ENCODE assay signal across 18 cellular contexts in genomic region chr3:3151513-3151912, GRCh38. TPM values are rescaled to one million over a fixed set of nuclear protein-coding genes. Genes with fewer than 3 reads are reported as not detected.
DNase-seq lines count a peak whose midpoint lies in the region; ATAC-seq lines count a peak whose summit lies in the region.
"Had no signal": no experiment of that assay in that cellular context is flagged by ENCODE, and none has a peak within 500 bp of the region (broad histone marks: within the 10 kb centered on the region; RNA-seq: fewer than 3 reads in every experiment).

No MANE protein-coding gene starts in this region.

- no peaks in the 10 kb centered on the region for H3K4me1 ChIP-seq in CD4-positive, CD25-positive, alpha-beta regulatory T cell (ENCODE audit: control insufficient read depth, insufficient read depth, low read length, poor library complexity, severe bottlenecking)
- H3K4me1 ChIP-seq: BLaER1 had no signal

- POLR2A ChIA-PET in naive thymus-derived CD8-positive, alpha-beta T cell (lab: Charles Lee) = interaction anchor here (0.7 to 0.8 kb wide), 2 partner anchors 9 to 19 kb away, joined by 5 read pairs; no protein-coding TSS in a partner anchor

- H3K4me3 Mint-ChIP-seq in activated T-cell treated with anti-CD3 and anti-CD28 coated beads, Interleukin-2, amount 50 U/mL, for 24 hours = no peak overlapping the region
- H3K4me3 Mint-ChIP-seq in activated T-cell treated with anti-CD3 and anti-CD28 coated beads, Interleukin-2, amount 50 U/mL, for 4 hours = no peak overlapping the region
- H3K4me3 Mint-ChIP-seq in CD4-positive, CD25-positive, alpha-beta regulatory T cell = no peak overlapping the region
- H3K4me3 Mint-ChIP-seq in activated T-helper 2 cell treated with anti-CD3 and anti-CD28 coated beads, Interferon-gamma antibody, Interleukin-2, Interleukin-4, amounts not matched to agents 10 μg/mL and 5 μg/mL and 100 μg/mL, durations not matched to agents 14 hours and 24 hours and 36 hours (ENCODE audit: low read depth) = no peak overlapping the region
- H3K4me3 Mint-ChIP-seq in naive thymus-derived CD8-positive, alpha-beta T cell = no peak overlapping the region
- H3K4me3 Mint-ChIP-seq: HFFc6 had no signal

- peaks cover 95% of the 10 kb centered on the region for H3K36me3 Mint-ChIP-seq in activated T-cell treated with anti-CD3 and anti-CD28 coated beads, Interleukin-2, amount 50 U/mL, for 24 hours (ENCODE audit: low read depth)
- H3K36me3 Mint-ChIP-seq in activated T-cell treated with anti-CD3 and anti-CD28 coated beads, Interleukin-2, amount 50 U/mL, for 4 hours (ENCODE audit: insufficient read depth) = peaks cover 48% of the 10 kb centered on the region
- peaks cover 30% of the 10 kb centered on the region for H3K36me3 Mint-ChIP-seq in CD4-positive, CD25-positive, alpha-beta regulatory T cell
- peaks cover 74% of the 10 kb centered on the region for H3K36me3 Mint-ChIP-seq in activated T-helper 2 cell treated with anti-CD3 and anti-CD28 coated beads, Interferon-gamma antibody, Interleukin-2, Interleukin-4, amounts not matched to agents 10 μg/mL and 5 μg/mL and 100 μg/mL, durations not matched to agents 14 hours and 24 hours and 36 hours (ENCODE audit: low read depth)
- peaks cover 9 to 89% (median 20%) of the 10 kb centered on the region in 3 donors for H3K36me3 Mint-ChIP-seq in naive thymus-derived CD8-positive, alpha-beta T cell

- H3K4me1 Mint-ChIP-seq in activated T-cell treated with anti-CD3 and anti-CD28 coated beads, Interleukin-2, amount 50 U/mL, for 24 hours (ENCODE audit: low read depth) = peaks cover 50% of the 10 kb centered on the region
- H3K4me1 Mint-ChIP-seq in activated T-cell treated with anti-CD3 and anti-CD28 coated beads, Interleukin-2, amount 50 U/mL, for 4 hours (ENCODE audit: low read depth) = peaks cover 28% of the 10 kb centered on the region
- H3K4me1 Mint-ChIP-seq in CD4-positive, CD25-positive, alpha-beta regulatory T cell = peaks cover 9 to 33% (median 18%) of the 10 kb centered on the region in 4 donors
- H3K4me1 Mint-ChIP-seq in activated T-helper 2 cell treated with anti-CD3 and anti-CD28 coated beads, Interferon-gamma antibody, Interleukin-2, Interleukin-4, amounts not matched to agents 10 μg/mL and 5 μg/mL and 100 μg/mL, durations not matched to agents 14 hours and 24 hours and 36 hours (ENCODE audit: low read depth) = peaks cover 16% of the 10 kb centered on the region
- H3K4me1 Mint-ChIP-seq in naive thymus-derived CD8-positive, alpha-beta T cell = peaks cover 16 to 40% (median 24%) of the 10 kb centered on the region in 4 donors

- H3K4me3 ChIP-seq in CD4-positive, CD25-positive, alpha-beta regulatory T cell (ENCODE audit: low read depth, low read length) = no peak overlapping the region
- H3K4me3 ChIP-seq: A549, BLaER1 had no signal

- peak overlapping the region; percentile 42 for H3K27ac ChIP-seq in CD4-positive, CD25-positive, alpha-beta regulatory T cell (ENCODE audit: insufficient read depth, low read length, poor library complexity, severe bottlenecking)
- H3K27ac ChIP-seq: A549, BLaER1 had no signal

- no peak for ATAC-seq in activated T-cell treated with anti-CD3 and anti-CD28 coated beads, Interleukin-2, amount 50 U/mL, for 4 hours
- ATAC-seq in CD4-positive, CD25-positive, alpha-beta regulatory T cell (ENCODE audit: low read depth in 2 of 2) = no peak
- no peak for ATAC-seq in naive thymus-derived CD8-positive, alpha-beta T cell
- ATAC-seq: A549 had no signal

- no peaks in the 10 kb centered on the region for H3K27me3 Mint-ChIP-seq in activated T-cell treated with anti-CD3 and anti-CD28 coated beads, Interleukin-2, amount 50 U/mL, for 24 hours
- no peaks in the 10 kb centered on the region for H3K27me3 Mint-ChIP-seq in activated T-cell treated with anti-CD3 and anti-CD28 coated beads, Interleukin-2, amount 50 U/mL, for 4 hours (ENCODE audit: low read depth)
- no peaks in the 10 kb centered on the region for H3K27me3 Mint-ChIP-seq in CD4-positive, CD25-positive, alpha-beta regulatory T cell
- H3K27me3 Mint-ChIP-seq in activated T-helper 2 cell treated with anti-CD3 and anti-CD28 coated beads, Interferon-gamma antibody, Interleukin-2, Interleukin-4, amounts not matched to agents 10 μg/mL and 5 μg/mL and 100 μg/mL, durations not matched to agents 14 hours and 24 hours and 36 hours (ENCODE audit: low read depth) = no peaks in the 10 kb centered on the region
- H3K27me3 Mint-ChIP-seq in naive thymus-derived CD8-positive, alpha-beta T cell = no peaks in the 10 kb centered on the region

- H3K27me3 ChIP-seq in CD4-positive, CD25-positive, alpha-beta regulatory T cell (ENCODE audit: control insufficient read depth, insufficient read depth, low read length) = no peaks in the 10 kb centered on the region
- H3K27me3 ChIP-seq: BLaER1 had no signal

- H3K9me3 ChIP-seq in CD4-positive, CD25-positive, alpha-beta regulatory T cell (ENCODE audit: control insufficient read depth in 2 of 2, low read length in 2 of 2) = no peaks in the 10 kb centered on the region
- H3K9me3 ChIP-seq: A549, BLaER1 had no signal

- peaks cover 96% of the 10 kb centered on the region for H3K36me3 ChIP-seq in CD4-positive, CD25-positive, alpha-beta regulatory T cell (ENCODE audit: control insufficient read depth, insufficient read depth, low read length)

- intact Hi-C loops in activated T-helper 2 cell treated with anti-CD3 and anti-CD28 coated beads, Interferon-gamma antibody, Interleukin-2, Interleukin-4, amounts not matched to agents 10 μg/mL and 5 μg/mL and 100 μg/mL, durations not matched to agents 14 hours and 24 hours and 36 hours (cut with micrococcal nuclease) = no loop called here

- peak overlapping the region; percentile 65 for H3K27ac Mint-ChIP-seq in activated T-cell treated with anti-CD3 and anti-CD28 coated beads, Interleukin-2, amount 50 U/mL, for 24 hours
- peak overlapping the region in 2 of 3 donors; percentile 54 to 60 for H3K27ac Mint-ChIP-seq in CD4-positive, CD25-positive, alpha-beta regulatory T cell
- H3K27ac Mint-ChIP-seq in activated T-helper 2 cell treated with anti-CD3 and anti-CD28 coated beads, Interferon-gamma antibody, Interleukin-2, Interleukin-4, amounts not matched to agents 10 μg/mL and 5 μg/mL and 100 μg/mL, durations not matched to agents 14 hours and 24 hours and 36 hours = peak overlapping the region; percentile 33
- H3K27ac Mint-ChIP-seq in naive thymus-derived CD8-positive, alpha-beta T cell = peak overlapping the region in 8 of 10 donors; percentile 32 to 78 (median 64)
- H3K27ac Mint-ChIP-seq: HFFc6 had no signal

- no peaks in the 10 kb centered on the region for H3K9me3 Mint-ChIP-seq in activated T-cell treated with anti-CD3 and anti-CD28 coated beads, Interleukin-2, amount 50 U/mL, for 24 hours
- no peaks in the 10 kb centered on the region for H3K9me3 Mint-ChIP-seq in activated T-cell treated with anti-CD3 and anti-CD28 coated beads, Interleukin-2, amount 50 U/mL, for 4 hours
- H3K9me3 Mint-ChIP-seq in CD4-positive, CD25-positive, alpha-beta regulatory T cell = no peaks in the 10 kb centered on the region
- no peaks in the 10 kb centered on the region for H3K9me3 Mint-ChIP-seq in activated T-helper 2 cell treated with anti-CD3 and anti-CD28 coated beads, Interferon-gamma antibody, Interleukin-2, Interleukin-4, amounts not matched to agents 10 μg/mL and 5 μg/mL and 100 μg/mL, durations not matched to agents 14 hours and 24 hours and 36 hours
- no peaks in the 10 kb centered on the region for H3K9me3 Mint-ChIP-seq in naive thymus-derived CD8-positive, alpha-beta T cell
- H3K9me3 Mint-ChIP-seq: HFFc6 had no signal

- no peak for DNase-seq in activated T-cell treated with anti-CD3 and anti-CD28 coated beads, Interleukin-2, amount 50 U/mL, for 24 hours
- DNase-seq in activated T-cell treated with anti-CD3 and anti-CD28 coated beads, Interleukin-2, amount 50 U/mL, for 4 hours = no peak
- no peak for DNase-seq in CD4-positive, CD25-positive, alpha-beta regulatory T cell
- no peak for DNase-seq in activated T-helper 2 cell treated with anti-CD3 and anti-CD28 coated beads, Interferon-gamma antibody, Interleukin-2, Interleukin-4, amounts not matched to agents 10 μg/mL and 5 μg/mL and 100 μg/mL, durations not matched to agents 14 hours and 24 hours and 36 hours (ENCODE audit: low spot score)
- no peak for DNase-seq in naive thymus-derived CD8-positive, alpha-beta T cell
- no peak for DNase-seq in SKM-1 (lab: John Stamatoyannopoulos, UW; ENCODE audit: unreplicated experiment)
- no peak for DNase-seq in effector CD4-positive, alpha-beta T cell
- DNase-seq: DMS79 treated with DMSO at 0.1 percent for 48 hours, H7, HFFc6, KG1, NCI-H1694 treated with DMSO at 0.1 percent for 48 hours, NCI-H510A, NCI-H748 treated with DMSO at 0.1 percent for 48 hours, Right ventricle myocardium superior had no signal

RNA-seq across cellular contexts. Expression of gene TRNT1, which starts 24.8 kb away (rescaled TPM):
- total RNA-seq in activated T-cell treated with anti-CD3 and anti-CD28 coated beads, Interleukin-2, amount 50 U/mL, for 4 hours = 10 to 100 TPM; 42.8 to 48.1 (median 46.1) TPM
- total RNA-seq in CD4-positive, CD25-positive, alpha-beta regulatory T cell = 29.0 TPM
- polyA plus RNA-seq in CD4-positive, CD25-positive, alpha-beta regulatory T cell = 10 to 100 TPM; 20.3 to 27.2 (median 25.3) TPM
- 49.9 and 50.1 TPM in 2 replicates for total RNA-seq in activated T-helper 2 cell treated with anti-CD3 and anti-CD28 coated beads, Interferon-gamma antibody, Interleukin-2, Interleukin-4, amounts not matched to agents 10 μg/mL and 5 μg/mL and 100 μg/mL, durations not matched to agents 14 hours and 24 hours and 36 hours
- 10 to 100 TPM; 44.5 to 44.8 TPM for total RNA-seq in naive thymus-derived CD8-positive, alpha-beta T cell
- polyA plus RNA-seq in naive thymus-derived CD8-positive, alpha-beta T cell = 10 to 100 TPM; 18.0 to 26.4 (median 24.0) TPM

RNA-seq across cellular contexts. Expression of gene CRBN, which starts 28.0 kb away (rescaled TPM):
- total RNA-seq in activated T-cell treated with anti-CD3 and anti-CD28 coated beads, Interleukin-2, amount 50 U/mL, for 4 hours = 10 to 100 TPM; 34.8 to 40.4 (median 36.5) TPM
- 137 TPM for total RNA-seq in CD4-positive, CD25-positive, alpha-beta regulatory T cell
- polyA plus RNA-seq in CD4-positive, CD25-positive, alpha-beta regulatory T cell = 100 to 1,000 TPM; 129 to 179 (median 169) TPM
- total RNA-seq in activated T-helper 2 cell treated with anti-CD3 and anti-CD28 coated beads, Interferon-gamma antibody, Interleukin-2, Interleukin-4, amounts not matched to agents 10 μg/mL and 5 μg/mL and 100 μg/mL, durations not matched to agents 14 hours and 24 hours and 36 hours = 35.0 and 40.6 TPM in 2 replicates
- 100 to 1,000 TPM; 158 to 164 TPM for total RNA-seq in naive thymus-derived CD8-positive, alpha-beta T cell
- 100 to 1,000 TPM; 149 to 194 (median 172) TPM for polyA plus RNA-seq in naive thymus-derived CD8-positive, alpha-beta T cell

RNA-seq across cellular contexts. Expression of gene IL5RA, which starts 41.3 kb away (rescaled TPM):
- total RNA-seq in activated T-cell treated with anti-CD3 and anti-CD28 coated beads, Interleukin-2, amount 50 U/mL, for 4 hours = under 1 TPM; 0.10 to 0.35 (median 0.34) TPM
- 3.7 TPM for total RNA-seq in CD4-positive, CD25-positive, alpha-beta regulatory T cell
- not detected for polyA plus RNA-seq in CD4-positive, CD25-positive, alpha-beta regulatory T cell
- total RNA-seq in activated T-helper 2 cell treated with anti-CD3 and anti-CD28 coated beads, Interferon-gamma antibody, Interleukin-2, Interleukin-4, amounts not matched to agents 10 μg/mL and 5 μg/mL and 100 μg/mL, durations not matched to agents 14 hours and 24 hours and 36 hours = 0.18 TPM in 1 of 2 replicates, not detected in the other
- not detected for total RNA-seq in naive thymus-derived CD8-positive, alpha-beta T cell
- polyA plus RNA-seq in naive thymus-derived CD8-positive, alpha-beta T cell = 1 to 10 TPM in 1 of 3 donors, not detected in 2; 1.7 TPM
- total RNA-seq: H7, HFFc6, OCI-LY7 had no signal
- polyA plus RNA-seq: A549 had no signal
